In genomic region chr9:132780230-132781007, GRCh38 we compare ENCODE assay signal across 18 cellular contexts.
DNase-seq lines count a peak whose midpoint lies in the region; ATAC-seq and TF ChIP-seq lines count a peak whose summit lies in the region.
"Had no signal": no experiment of that assay in that cellular context is flagged by ENCODE, and none has a peak within 500 bp of the region (broad histone marks: within the 10 kb centered on the region; RNA-seq: fewer than 3 reads in every experiment).

No MANE protein-coding gene starts in this region.

- peaks cover 44% of the 10 kb centered on the region for H3K27me3 Mint-ChIP-seq in activated T-cell treated with anti-CD3 and anti-CD28 coated beads, Interleukin-2, amount 50 U/mL, for 24 hours
- H3K27me3 Mint-ChIP-seq in activated T-cell treated with anti-CD3 and anti-CD28 coated beads, Interleukin-2, amount 50 U/mL, for 4 hours (ENCODE audit: low read depth) = peaks cover 46% of the 10 kb centered on the region
- peaks cover 25% of the 10 kb centered on the region for H3K27me3 Mint-ChIP-seq in activated CD8-positive, alpha-beta T cell treated with anti-CD3 and anti-CD28 coated beads for 36 hours
- H3K27me3 Mint-ChIP-seq in stimulated activated naive CD8-positive, alpha-beta T cell treated with anti-CD3 and anti-CD28 coated beads, Interleukin-15, Interleukin-2, amounts not matched to agents 100 ng/mL and 50 ng/mL, for 24 hours = peaks cover 30% of the 10 kb centered on the region

- peaks cover 12% of the 10 kb centered on the region for H3K4me1 Mint-ChIP-seq in activated T-cell treated with anti-CD3 and anti-CD28 coated beads, Interleukin-2, amount 50 U/mL, for 24 hours (ENCODE audit: low read depth)
- peaks cover 3% of the 10 kb centered on the region for H3K4me1 Mint-ChIP-seq in activated T-cell treated with anti-CD3 and anti-CD28 coated beads, Interleukin-2, amount 50 U/mL, for 4 hours (ENCODE audit: low read depth)
- peaks cover 13% of the 10 kb centered on the region for H3K4me1 Mint-ChIP-seq in activated CD8-positive, alpha-beta T cell treated with anti-CD3 and anti-CD28 coated beads for 36 hours (ENCODE audit: low read depth)
- peaks cover 16% of the 10 kb centered on the region for H3K4me1 Mint-ChIP-seq in stimulated activated naive CD8-positive, alpha-beta T cell treated with anti-CD3 and anti-CD28 coated beads, Interleukin-15, Interleukin-2, amounts not matched to agents 100 ng/mL and 50 ng/mL, for 24 hours (ENCODE audit: low read depth)

- ATAC-seq in activated T-cell treated with anti-CD3 and anti-CD28 coated beads, Interleukin-2, amount 50 U/mL, for 4 hours = no peak
- peak; percentile 87 for ATAC-seq in activated CD8-positive, alpha-beta T cell treated with anti-CD3 and anti-CD28 coated beads for 36 hours
- no peak for ATAC-seq in GM21717 (IDR thresholded peaks at IDR 0.05; ENCODE audit: unreplicated experiment)
- ATAC-seq: Panc1 had no signal

- CTCF ChIA-PET in activated CD8-positive, alpha-beta T cell treated with anti-CD3 and anti-CD28 coated beads for 36 hours (lab: Charles Lee) = interaction anchor here (0.7 to 1.2 kb wide), 4 partner anchors 11 to 121 kb away, joined by 3 to 6 read pairs (median 4); no protein-coding TSS in a partner anchor

- no peaks in the 10 kb centered on the region for H3K9me3 Mint-ChIP-seq in activated T-cell treated with anti-CD3 and anti-CD28 coated beads, Interleukin-2, amount 50 U/mL, for 24 hours
- H3K9me3 Mint-ChIP-seq in activated T-cell treated with anti-CD3 and anti-CD28 coated beads, Interleukin-2, amount 50 U/mL, for 4 hours = no peaks in the 10 kb centered on the region
- H3K9me3 Mint-ChIP-seq in activated CD8-positive, alpha-beta T cell treated with anti-CD3 and anti-CD28 coated beads for 36 hours = no peaks in the 10 kb centered on the region
- no peaks in the 10 kb centered on the region for H3K9me3 Mint-ChIP-seq in stimulated activated naive CD8-positive, alpha-beta T cell treated with anti-CD3 and anti-CD28 coated beads, Interleukin-15, Interleukin-2, amounts not matched to agents 100 ng/mL and 50 ng/mL, for 24 hours
- H3K9me3 Mint-ChIP-seq: activated naive CD4-positive, alpha-beta T cell treated with anti-CD3 and anti-CD28 coated beads, Interleukin-2, amount 50 U/mL, for 24 hours had no signal

- intact Hi-C loops in activated CD8-positive, alpha-beta T cell treated with anti-CD3 and anti-CD28 coated beads for 36 hours (cut with micrococcal nuclease) = no loop called here

- no peaks in the 10 kb centered on the region for H3K36me3 Mint-ChIP-seq in activated T-cell treated with anti-CD3 and anti-CD28 coated beads, Interleukin-2, amount 50 U/mL, for 24 hours (ENCODE audit: low read depth)
- no peaks in the 10 kb centered on the region for H3K36me3 Mint-ChIP-seq in activated T-cell treated with anti-CD3 and anti-CD28 coated beads, Interleukin-2, amount 50 U/mL, for 4 hours (ENCODE audit: insufficient read depth)
- no peaks in the 10 kb centered on the region for H3K36me3 Mint-ChIP-seq in activated CD8-positive, alpha-beta T cell treated with anti-CD3 and anti-CD28 coated beads for 36 hours (ENCODE audit: low read depth)
- no peaks in the 10 kb centered on the region for H3K36me3 Mint-ChIP-seq in stimulated activated naive CD8-positive, alpha-beta T cell treated with anti-CD3 and anti-CD28 coated beads, Interleukin-15, Interleukin-2, amounts not matched to agents 100 ng/mL and 50 ng/mL, for 24 hours (ENCODE audit: low read depth)
- H3K36me3 Mint-ChIP-seq: activated naive CD4-positive, alpha-beta T cell treated with anti-CD3 and anti-CD28 coated beads, Interleukin-2, amount 50 U/mL, for 24 hours had no signal

- no peak for TF ChIP-seq CTCF in activated CD8-positive, alpha-beta T cell treated with anti-CD3 and anti-CD28 coated beads for 36 hours (IDR thresholded peaks at IDR 0.05)

- H3K4me3 Mint-ChIP-seq in activated T-cell treated with anti-CD3 and anti-CD28 coated beads, Interleukin-2, amount 50 U/mL, for 24 hours = no peak overlapping the region
- no peak overlapping the region for H3K4me3 Mint-ChIP-seq in activated T-cell treated with anti-CD3 and anti-CD28 coated beads, Interleukin-2, amount 50 U/mL, for 4 hours
- peak overlapping the region; percentile 26 for H3K4me3 Mint-ChIP-seq in activated CD8-positive, alpha-beta T cell treated with anti-CD3 and anti-CD28 coated beads for 36 hours
- H3K4me3 Mint-ChIP-seq in stimulated activated naive CD8-positive, alpha-beta T cell treated with anti-CD3 and anti-CD28 coated beads, Interleukin-15, Interleukin-2, amounts not matched to agents 100 ng/mL and 50 ng/mL, for 24 hours = peak overlapping the region; percentile 16
- H3K4me3 Mint-ChIP-seq: activated naive CD4-positive, alpha-beta T cell treated with anti-CD3 and anti-CD28 coated beads, Interleukin-2, amount 50 U/mL, for 24 hours had no signal

- peak overlapping the region; percentile 1 for H3K27ac Mint-ChIP-seq in activated T-cell treated with anti-CD3 and anti-CD28 coated beads, Interleukin-2, amount 50 U/mL, for 24 hours
- peak overlapping the region; percentile 50 for H3K27ac Mint-ChIP-seq in activated CD8-positive, alpha-beta T cell treated with anti-CD3 and anti-CD28 coated beads for 36 hours
- peak overlapping the region; percentile 34 for H3K27ac Mint-ChIP-seq in stimulated activated naive CD8-positive, alpha-beta T cell treated with anti-CD3 and anti-CD28 coated beads, Interleukin-15, Interleukin-2, amounts not matched to agents 100 ng/mL and 50 ng/mL, for 24 hours
- H3K27ac Mint-ChIP-seq: activated naive CD4-positive, alpha-beta T cell treated with anti-CD3 and anti-CD28 coated beads, Interleukin-2, amount 50 U/mL, for 24 hours had no signal

- POLR2A ChIA-PET in activated CD8-positive, alpha-beta T cell treated with anti-CD3 and anti-CD28 coated beads for 36 hours (lab: Charles Lee) = interaction anchor here (0.8 to 0.9 kb wide), 4 partner anchors 10 to 209 kb away, joined by 3 read pairs; partner anchors contain the start of gene DDX31

- no peak for DNase-seq in activated T-cell treated with anti-CD3 and anti-CD28 coated beads, Interleukin-2, amount 50 U/mL, for 24 hours
- DNase-seq in activated T-cell treated with anti-CD3 and anti-CD28 coated beads, Interleukin-2, amount 50 U/mL, for 4 hours = no peak
- DNase-seq in activated CD8-positive, alpha-beta T cell treated with anti-CD3 and anti-CD28 coated beads for 36 hours = peak; percentile 41
- peak; percentile 11 for DNase-seq in kidney glomerular epithelial cell (lab: John Stamatoyannopoulos, UW)
- no peak for DNase-seq in stimulated activated naive CD4-positive, alpha-beta T cell (lab: John Stamatoyannopoulos, UW)
- no peak for DNase-seq in pons (ENCODE audit: low spot score)
- DNase-seq: ACHN; activated CD4-positive, CD25-positive, alpha-beta regulatory T cell; activated CD8-positive, alpha-beta memory T cell treated with anti-CD3 and anti-CD28 coated beads, Interleukin-2, amount 50 U/mL, for 4 hours; NCI-H187; NCI-H226; ovary; T1000; uterus had no signal

Comparison
In these comparisons a context has a peak if more than half of its experiments do, and no peak if none do; other contexts are left out.
1. DNase-seq: peak in activated CD8-positive, alpha-beta T cell treated with anti-CD3 and anti-CD28 coated beads for 36 hours (single experiment) and kidney glomerular epithelial cell (single experiment); none in activated T-cell treated with anti-CD3 and anti-CD28 coated beads, Interleukin-2, amount 50 U/mL, for 24 hours (single experiment), activated T-cell treated with anti-CD3 and anti-CD28 coated beads, Interleukin-2, amount 50 U/mL, for 4 hours (single experiment), stimulated activated naive CD4-positive, alpha-beta T cell (0 of 6) and pons (single experiment).
2. H3K4me3 Mint-ChIP-seq: peak in activated CD8-positive, alpha-beta T cell treated with anti-CD3 and anti-CD28 coated beads for 36 hours (single experiment) and stimulated activated naive CD8-positive, alpha-beta T cell treated with anti-CD3 and anti-CD28 coated beads, Interleukin-15, Interleukin-2, amounts not matched to agents 100 ng/mL and 50 ng/mL, for 24 hours (single experiment); none in activated T-cell treated with anti-CD3 and anti-CD28 coated beads, Interleukin-2, amount 50 U/mL, for 24 hours (single experiment) and activated T-cell treated with anti-CD3 and anti-CD28 coated beads, Interleukin-2, amount 50 U/mL, for 4 hours (single experiment).
3. Peak in every context shown above with its lines, with median percentiles within 50 percentile points of each other: H3K27ac Mint-ChIP-seq.